ENCODE assay signal across 1 cellular context in genomic region chr1:94265011-94265422, GRCh38.
TF ChIP-seq lines count a peak whose summit lies in the region.

No MANE protein-coding gene starts in this region.

TF ChIP-seq in endothelial cell of umbilical vein, 7 proteins besides CTCF, POLR2A, EP300 and RAD21:
- TF ChIP-seq JUN (IDR thresholded peaks at IDR 0.05; ENCODE audit: borderline replicate concordance, insufficient read depth, insufficient read length, low read depth): no peak
- TF ChIP-seq POLR2AphosphoS5 (IDR thresholded peaks at IDR 0.05; ENCODE audit: insufficient read depth, low read depth, low read length): peak; percentile 84
- TF ChIP-seq GATA2 (IDR thresholded peaks at IDR 0.05; ENCODE audit: insufficient read depth, insufficient read length, low read depth, low read length): peak; percentile 82
- TF ChIP-seq FOS (IDR thresholded peaks at IDR 0.05; ENCODE audit: borderline replicate concordance, insufficient read depth, low read length): peak; percentile 47
